In the genomic region with DNA sequence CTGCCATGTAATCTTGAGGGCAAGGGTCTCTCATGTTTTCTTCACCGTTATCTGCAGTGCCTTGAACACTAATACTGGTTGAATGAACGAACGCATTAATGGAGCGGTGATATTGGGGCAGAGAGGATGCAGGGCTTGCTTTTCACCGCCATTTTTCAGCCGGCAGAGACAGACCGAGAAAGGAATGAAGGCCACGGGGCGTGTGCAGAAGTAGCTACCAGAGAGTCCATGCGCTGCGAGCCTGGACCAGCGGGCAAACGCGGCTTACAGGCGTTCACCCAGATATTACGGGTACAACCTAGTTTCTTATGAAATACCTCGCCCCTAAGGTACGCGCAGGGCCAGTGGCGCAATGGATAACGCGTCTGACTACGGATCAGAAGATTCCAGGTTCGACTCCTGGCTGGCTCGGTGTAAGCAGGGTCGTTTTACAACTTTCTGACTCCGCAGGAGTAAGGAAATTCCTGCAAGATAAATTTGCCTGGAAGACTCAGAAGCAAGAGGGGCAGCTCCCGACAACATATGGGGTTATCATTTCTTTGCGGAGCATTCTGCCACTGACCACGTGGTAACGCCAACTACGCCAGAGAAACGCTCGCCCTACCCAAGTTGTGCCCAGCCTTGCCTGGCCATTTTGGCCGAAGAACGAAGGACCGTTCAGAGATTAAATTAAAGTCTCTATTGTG, we compare ENCODE assay signal across 1 cellular context.
TF ChIP-seq lines count a peak whose summit lies in the region.

No MANE protein-coding gene starts in this region.

TF ChIP-seq in WTC11, 78 proteins besides CTCF, POLR2A, EP300 and RAD21 (continued from another document):
- TF ChIP-seq, protein P1, sequence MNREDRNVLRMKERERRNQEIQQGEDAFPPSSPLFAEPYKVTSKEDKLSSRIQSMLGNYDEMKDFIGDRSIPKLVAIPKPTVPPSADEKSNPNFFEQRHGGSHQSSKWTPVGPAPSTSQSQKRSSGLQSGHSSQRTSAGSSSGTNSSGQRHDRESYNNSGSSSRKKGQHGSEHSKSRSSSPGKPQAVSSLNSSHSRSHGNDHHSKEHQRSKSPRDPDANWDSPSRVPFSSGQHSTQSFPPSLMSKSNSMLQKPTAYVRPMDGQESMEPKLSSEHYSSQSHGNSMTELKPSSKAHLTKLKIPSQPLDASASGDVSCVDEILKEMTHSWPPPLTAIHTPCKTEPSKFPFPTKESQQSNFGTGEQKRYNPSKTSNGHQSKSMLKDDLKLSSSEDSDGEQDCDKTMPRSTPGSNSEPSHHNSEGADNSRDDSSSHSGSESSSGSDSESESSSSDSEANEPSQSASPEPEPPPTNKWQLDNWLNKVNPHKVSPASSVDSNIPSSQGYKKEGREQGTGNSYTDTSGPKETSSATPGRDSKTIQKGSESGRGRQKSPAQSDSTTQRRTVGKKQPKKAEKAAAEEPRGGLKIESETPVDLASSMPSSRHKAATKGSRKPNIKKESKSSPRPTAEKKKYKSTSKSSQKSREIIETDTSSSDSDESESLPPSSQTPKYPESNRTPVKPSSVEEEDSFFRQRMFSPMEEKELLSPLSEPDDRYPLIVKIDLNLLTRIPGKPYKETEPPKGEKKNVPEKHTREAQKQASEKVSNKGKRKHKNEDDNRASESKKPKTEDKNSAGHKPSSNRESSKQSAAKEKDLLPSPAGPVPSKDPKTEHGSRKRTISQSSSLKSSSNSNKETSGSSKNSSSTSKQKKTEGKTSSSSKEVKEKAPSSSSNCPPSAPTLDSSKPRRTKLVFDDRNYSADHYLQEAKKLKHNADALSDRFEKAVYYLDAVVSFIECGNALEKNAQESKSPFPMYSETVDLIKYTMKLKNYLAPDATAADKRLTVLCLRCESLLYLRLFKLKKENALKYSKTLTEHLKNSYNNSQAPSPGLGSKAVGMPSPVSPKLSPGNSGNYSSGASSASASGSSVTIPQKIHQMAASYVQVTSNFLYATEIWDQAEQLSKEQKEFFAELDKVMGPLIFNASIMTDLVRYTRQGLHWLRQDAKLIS (CRISPR knock-in tag; IDR thresholded peaks at IDR 0.05; ENCODE audit: borderline replicate concordance) = 0 out of 2 replicates have a peak, but pooled peaks have one; percentile 56
- TF ChIP-seq, protein P2, sequence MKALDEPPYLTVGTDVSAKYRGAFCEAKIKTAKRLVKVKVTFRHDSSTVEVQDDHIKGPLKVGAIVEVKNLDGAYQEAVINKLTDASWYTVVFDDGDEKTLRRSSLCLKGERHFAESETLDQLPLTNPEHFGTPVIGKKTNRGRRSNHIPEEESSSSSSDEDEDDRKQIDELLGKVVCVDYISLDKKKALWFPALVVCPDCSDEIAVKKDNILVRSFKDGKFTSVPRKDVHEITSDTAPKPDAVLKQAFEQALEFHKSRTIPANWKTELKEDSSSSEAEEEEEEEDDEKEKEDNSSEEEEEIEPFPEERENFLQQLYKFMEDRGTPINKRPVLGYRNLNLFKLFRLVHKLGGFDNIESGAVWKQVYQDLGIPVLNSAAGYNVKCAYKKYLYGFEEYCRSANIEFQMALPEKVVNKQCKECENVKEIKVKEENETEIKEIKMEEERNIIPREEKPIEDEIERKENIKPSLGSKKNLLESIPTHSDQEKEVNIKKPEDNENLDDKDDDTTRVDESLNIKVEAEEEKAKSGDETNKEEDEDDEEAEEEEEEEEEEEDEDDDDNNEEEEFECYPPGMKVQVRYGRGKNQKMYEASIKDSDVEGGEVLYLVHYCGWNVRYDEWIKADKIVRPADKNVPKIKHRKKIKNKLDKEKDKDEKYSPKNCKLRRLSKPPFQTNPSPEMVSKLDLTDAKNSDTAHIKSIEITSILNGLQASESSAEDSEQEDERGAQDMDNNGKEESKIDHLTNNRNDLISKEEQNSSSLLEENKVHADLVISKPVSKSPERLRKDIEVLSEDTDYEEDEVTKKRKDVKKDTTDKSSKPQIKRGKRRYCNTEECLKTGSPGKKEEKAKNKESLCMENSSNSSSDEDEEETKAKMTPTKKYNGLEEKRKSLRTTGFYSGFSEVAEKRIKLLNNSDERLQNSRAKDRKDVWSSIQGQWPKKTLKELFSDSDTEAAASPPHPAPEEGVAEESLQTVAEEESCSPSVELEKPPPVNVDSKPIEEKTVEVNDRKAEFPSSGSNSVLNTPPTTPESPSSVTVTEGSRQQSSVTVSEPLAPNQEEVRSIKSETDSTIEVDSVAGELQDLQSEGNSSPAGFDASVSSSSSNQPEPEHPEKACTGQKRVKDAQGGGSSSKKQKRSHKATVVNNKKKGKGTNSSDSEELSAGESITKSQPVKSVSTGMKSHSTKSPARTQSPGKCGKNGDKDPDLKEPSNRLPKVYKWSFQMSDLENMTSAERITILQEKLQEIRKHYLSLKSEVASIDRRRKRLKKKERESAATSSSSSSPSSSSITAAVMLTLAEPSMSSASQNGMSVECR (CRISPR knock-in tag; IDR thresholded peaks at IDR 0.05; ENCODE audit: borderline replicate concordance) = no peak
- TF ChIP-seq NR1H2 (CRISPR knock-in tag; IDR thresholded peaks at IDR 0.05) (no peak), MXD4 (CRISPR knock-in tag; IDR thresholded peaks at IDR 0.05; ENCODE audit: borderline replicate concordance) (no peak)
- TF ChIP-seq, protein P3, sequence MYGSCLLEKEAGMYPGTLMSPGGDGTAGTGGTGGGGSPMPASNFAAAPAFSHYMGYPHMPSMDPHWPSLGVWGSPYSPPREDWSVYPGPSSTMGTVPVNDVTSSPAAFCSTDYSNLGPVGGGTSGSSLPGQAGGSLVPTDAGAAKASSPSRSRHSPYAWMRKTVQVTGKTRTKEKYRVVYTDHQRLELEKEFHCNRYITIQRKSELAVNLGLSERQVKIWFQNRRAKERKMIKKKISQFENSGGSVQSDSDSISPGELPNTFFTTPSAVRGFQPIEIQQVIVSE (CRISPR knock-in tag; IDR thresholded peaks at IDR 0.05; ENCODE audit: borderline replicate concordance) = no peak
